Comparison of ENCODE assay signal across 12 cellular contexts in genomic region chr10:75407296-75407715, GRCh38. TPM values are rescaled to one million over a fixed set of nuclear protein-coding genes. Genes with fewer than 3 reads are reported as not detected.
DNase-seq lines count a peak whose midpoint lies in the region; ATAC-seq, FAIRE-seq and TF ChIP-seq lines count a peak whose summit lies in the region.
"Had no signal": no experiment of that assay in that cellular context is flagged by ENCODE, and none has a peak within 500 bp of the region (broad histone marks: within the 10 kb centered on the region; RNA-seq: fewer than 3 reads in every experiment).

No MANE protein-coding gene starts in this region.

- TF ChIP-seq CTCF in keratinocyte (optimal IDR thresholded peaks at IDR 0.05 in 1 of 3, IDR thresholded peaks at IDR 0.05 in 1 of 3, conservative IDR thresholded peaks at IDR 0.05 in 1 of 3; ENCODE audit: extremely low read depth in 1 of 3, insufficient read depth in 2 of 3, low read length in 3 of 3): no peak

- H3K9ac ChIP-seq in HUES6 (ENCODE audit: low read length): peak overlapping the region; percentile 13
- H3K9ac ChIP-seq in adipocyte (ENCODE audit: low read length): peak overlapping the region; percentile 98
- peak overlapping the region; percentile 6 for H3K9ac ChIP-seq in keratinocyte (ENCODE audit: control insufficient read depth, extremely low read depth, insufficient read depth, low read length)
- peak overlapping the region in 1 of 3 donors; percentile 81 for H3K9ac ChIP-seq in skeletal muscle tissue (ENCODE audit: low read depth in 1 of 3, low read length in 3 of 3)

- no peaks in the 10 kb centered on the region for H3K79me2 ChIP-seq in keratinocyte (ENCODE audit: control insufficient read depth, insufficient read depth, low read length)

- no peaks in the 10 kb centered on the region for H3K36me3 ChIP-seq in HUES6 (ENCODE audit: control insufficient read depth, insufficient read depth, low read length)
- H3K36me3 ChIP-seq in adipocyte (ENCODE audit: control insufficient read depth, insufficient read depth, low read length, severe bottlenecking): no peaks in the 10 kb centered on the region
- peaks cover 0 to 2% of the 10 kb centered on the region in 2 experiments for H3K36me3 ChIP-seq in keratinocyte (ENCODE audit: control insufficient read depth in 2 of 2, extremely low read depth in 1 of 2, insufficient read depth in 2 of 2, low read length in 2 of 2)
- H3K36me3 ChIP-seq in skeletal muscle tissue (ENCODE audit: control insufficient read depth in 3 of 3, insufficient read depth in 3 of 3, low read length in 3 of 3): no peaks in the 10 kb centered on the region

- DNase-seq in adipocyte (ENCODE audit: low read depth) (no peak), keratinocyte (ENCODE audit: low read depth, low spot score) (no peak), SKM-1 treated with dmso at 0.1 percent for 144 hours (lab: John Stamatoyannopoulos, UW; ENCODE audit: unreplicated experiment) (no peak), NCI-H774 (lab: John Stamatoyannopoulos, UW) (no peak)
- DNase-seq: GOT3, IMR-90, occipital lobe had no signal

- no peak for FAIRE-seq in keratinocyte (lab: Jason Lieb, UNC)

- H4K20me1 ChIP-seq in keratinocyte (ENCODE audit: control insufficient read depth, extremely low read depth, insufficient read depth, low read length): no peaks in the 10 kb centered on the region

- peak overlapping the region; percentile 85 for H3K4me2 ChIP-seq in keratinocyte (ENCODE audit: control insufficient read depth, extremely low read depth, insufficient read depth, low read depth, low read length)

- TF ChIP-seq POLR2A in GM18505 (IDR thresholded peaks at IDR 0.05; ENCODE audit: borderline replicate concordance, extremely low read depth, insufficient read depth, insufficient read length): no peak

- dilution Hi-C loops in keratinocyte (cut with MboI; ENCODE audit: extremely low pct_ligation_motif_present, low sequenced_read_pairs): no loop called here

- H3K4me1 ChIP-seq in HUES6 (ENCODE audit: control insufficient read depth, insufficient read depth, low read length): peaks cover 49% of the 10 kb centered on the region
- H3K4me1 ChIP-seq in adipocyte (ENCODE audit: control insufficient read depth, insufficient read depth, low read length): peaks cover 14% of the 10 kb centered on the region
- H3K4me1 ChIP-seq in keratinocyte (ENCODE audit: control insufficient read depth, extremely low read depth, insufficient read depth, low read length): peaks cover 38% of the 10 kb centered on the region
- peaks cover 20 to 31% (median 30%) of the 10 kb centered on the region in 3 donors for H3K4me1 ChIP-seq in skeletal muscle tissue (ENCODE audit: control insufficient read depth in 3 of 3, insufficient read depth in 3 of 3, low read length in 3 of 3)

- H3K27ac ChIP-seq in HUES6 (ENCODE audit: low read depth, low read length): no peak overlapping the region
- H3K27ac ChIP-seq in keratinocyte (ENCODE audit: control insufficient read depth, insufficient read depth, low read length): no peak overlapping the region
- no peak overlapping the region for H3K27ac ChIP-seq in skeletal muscle tissue (ENCODE audit: low read depth, low read length)

- no peaks in the 10 kb centered on the region for H3K9me1 ChIP-seq in keratinocyte (ENCODE audit: control insufficient read depth, extremely low read depth, insufficient read depth, low read length)

- ATAC-seq in GM21526 (IDR thresholded peaks at IDR 0.05; ENCODE audit: low FRiP score, unreplicated experiment): no peak
- no peak for ATAC-seq in GM18505 (IDR thresholded peaks at IDR 0.05; ENCODE audit: unreplicated experiment)
- ATAC-seq: activated CD4-positive, CD25-positive, alpha-beta regulatory T cell treated with anti-CD3 and anti-CD28 coated beads, Interleukin-2, amount 50 U/mL, for 24 hours had no signal

- peak overlapping the region; percentile 80 for H3K4me3 ChIP-seq in HUES6 (ENCODE audit: low read depth, low read length)
- H3K4me3 ChIP-seq in adipocyte (ENCODE audit: low read length): peak overlapping the region; percentile 92
- peak overlapping the region in 2 of 3 experiments; percentile 74 to 87 for H3K4me3 ChIP-seq in keratinocyte (ENCODE audit: control insufficient read depth in 2 of 3, extremely low read depth in 1 of 3, insufficient read depth in 2 of 3, low read depth in 1 of 3, low read length in 3 of 3)
- H3K4me3 ChIP-seq in skeletal muscle tissue (ENCODE audit: low read length in 3 of 3): peak overlapping the region in 2 of 3 donors; percentile 56 to 78

- H2AFZ ChIP-seq in keratinocyte (ENCODE audit: control insufficient read depth, low read length): no peak overlapping the region

- peaks cover 96% of the 10 kb centered on the region for H3K27me3 ChIP-seq in HUES6 (ENCODE audit: control insufficient read depth, insufficient read depth, low read length)
- H3K27me3 ChIP-seq in adipocyte (replicated peaks; ENCODE audit: control insufficient read depth, insufficient read depth, low read length): no peaks in the 10 kb centered on the region
- H3K27me3 ChIP-seq in keratinocyte (ENCODE audit: control insufficient read depth, extremely low read depth, insufficient read depth, low read length): no peaks in the 10 kb centered on the region
- H3K27me3 ChIP-seq in skeletal muscle tissue (ENCODE audit: control insufficient read depth in 3 of 3, insufficient read depth in 3 of 3, low read length in 3 of 3): peaks cover 17 to 87% (median 18%) of the 10 kb centered on the region in 3 donors

- no peaks in the 10 kb centered on the region for H3K9me3 ChIP-seq in HUES6 (ENCODE audit: control insufficient read depth, insufficient read depth, low read depth, low read length)
- no peaks in the 10 kb centered on the region for H3K9me3 ChIP-seq in adipocyte (ENCODE audit: control insufficient read depth, low read length)
- no peaks in the 10 kb centered on the region for H3K9me3 ChIP-seq in keratinocyte (ENCODE audit: control insufficient read depth, low read depth, low read length)
- no peaks in the 10 kb centered on the region for H3K9me3 ChIP-seq in skeletal muscle tissue (ENCODE audit: control insufficient read depth in 3 of 3, low read length in 3 of 3)

RNA-seq across cellular contexts. Expression of gene ZNF503, which starts 5.7 kb away (rescaled TPM):
- polyA plus RNA-seq in keratinocyte: 1.5 to 3.1 TPM (median 2.8 TPM) in 3 replicates
- 5.3 TPM for polyA plus RNA-seq in keratinocyte (2011; ENCODE audit: low read depth)
- polyA plus RNA-seq in keratinocyte (2011; cell fraction: cytosol; rRNA removed): 1.6 and 3.4 TPM in 2 replicates
- polyA plus RNA-seq in keratinocyte (2011; cell fraction: nucleus; rRNA removed): 7.3 and 10.0 TPM in 2 replicates
- 8.2 and 11.6 TPM in 2 replicates for polyA plus RNA-seq in keratinocyte (2012; ENCODE audit: low replicate concordance)
- polyA minus RNA-seq in keratinocyte: 0.32 to 1.7 TPM (median 1.3 TPM) in 3 replicates
- polyA minus RNA-seq in keratinocyte (2011; cell fraction: cytosol; rRNA and poly(A)+ RNA removed): 18.0 TPM
- 13.2 and 16.4 TPM in 2 replicates for polyA minus RNA-seq in keratinocyte (2011; cell fraction: nucleus; rRNA and poly(A)+ RNA removed)
- total RNA-seq in skeletal muscle tissue: 3.7 TPM

RNA-seq across cellular contexts. Expression of gene LRMDA, which starts 24.1 kb away (rescaled TPM):
- polyA plus RNA-seq in keratinocyte: 0.46 TPM in 1 of 3 replicates, not detected in the others
- polyA plus RNA-seq in keratinocyte (2011; ENCODE audit: low read depth): not detected
- polyA plus RNA-seq in keratinocyte (2011; cell fraction: cytosol; rRNA removed): 0.32 TPM in 1 of 2 replicates, not detected in the other
- 0.60 TPM in 1 of 2 replicates, not detected in the other for polyA plus RNA-seq in keratinocyte (2011; cell fraction: nucleus; rRNA removed)
- polyA plus RNA-seq in keratinocyte (2012; ENCODE audit: low replicate concordance): not detected in 2 replicates
- polyA minus RNA-seq in keratinocyte: 1.0 TPM in 1 of 3 replicates, not detected in the others
- polyA minus RNA-seq in keratinocyte (2011; cell fraction: cytosol; rRNA and poly(A)+ RNA removed): not detected
- polyA minus RNA-seq in keratinocyte (2011; cell fraction: nucleus; rRNA and poly(A)+ RNA removed): 2.6 TPM in 1 of 2 replicates, not detected in the other
- total RNA-seq in skeletal muscle tissue: 7.3 TPM
- total RNA-seq: IMR-90 had no signal
